Comparison of ENCODE assay signal across 30 cellular contexts in genomic region chr4:74692973-74693372, GRCh38.
A peak's percentile ranks its signal among the peaks of the same experiment; 100 is the strongest.
DNase-seq lines count a peak whose midpoint lies in the region; FAIRE-seq and TF ChIP-seq lines count a peak whose summit lies in the region.
"Had no signal": no experiment of that assay in that cellular context is flagged by ENCODE, and none has a peak within 500 bp of the region (broad histone marks: within the 10 kb centered on the region; RNA-seq: fewer than 3 reads in every experiment).

No MANE protein-coding gene starts in this region.

- H2AK5ac ChIP-seq in H1 (ENCODE audit: low read depth, low read length): no peak overlapping the region

- no peak overlapping the region for H3K14ac ChIP-seq in H1 (ENCODE audit: insufficient read length)

- no peaks in the 10 kb centered on the region for H3K79me2 ChIP-seq in H1 (ENCODE audit: control insufficient read depth in 1 of 2, insufficient read depth in 2 of 2, low read length in 2 of 2)
- no peaks in the 10 kb centered on the region for H3K79me2 ChIP-seq in smooth muscle cell (ENCODE audit: low read depth)

- H3K4me3 ChIP-seq in H1 (ENCODE audit: extremely low read depth in 1 of 4, insufficient read depth in 2 of 4, low read depth in 3 of 4, low read length in 4 of 4) (no peak overlapping the region), smooth muscle cell (no peak overlapping the region), suprapubic skin (no peak overlapping the region)
- H3K4me3 ChIP-seq: adrenal gland, cardiac muscle cell, colonic mucosa, gastrocnemius medialis, HAP-1, K562, right lobe of liver, testis had no signal

- CTCF ChIA-PET in H1 (lab: Charles Lee; ENCODE audit: partially characterized antibody): interaction anchor here (1.0 to 3.6 kb wide), 3 partner anchors 12 to 17 kb away, joined by 4 to 10 read pairs (median 5); no protein-coding TSS in a partner anchor

- H3K27ac ChIP-seq in H1 (ENCODE audit: low read depth, low read length) (no peak overlapping the region), smooth muscle cell (ENCODE audit: low read depth) (no peak overlapping the region), suprapubic skin (no peak overlapping the region)
- H3K27ac ChIP-seq: adrenal gland, cardiac muscle cell, colonic mucosa, gastrocnemius medialis, right lobe of liver, testis had no signal

- H3K4me1 ChIP-seq in H1 (replicated peaks in 1 of 4; ENCODE audit: control insufficient read depth in 3 of 4, insufficient read depth in 4 of 4, low read length in 3 of 4) (peaks cover 0 to 2% (median 0%) of the 10 kb centered on the region in 4 experiments; a peak in 1 of 7 replicates), smooth muscle cell (ENCODE audit: low read depth) (no peaks in the 10 kb centered on the region), suprapubic skin (no peaks in the 10 kb centered on the region)
- H3K4me1 ChIP-seq: adrenal gland, colonic mucosa, gastrocnemius medialis, HAP-1, right lobe of liver, testis had no signal

- H2BK20ac ChIP-seq in H1 (ENCODE audit: low read length): no peak overlapping the region

- H3K9me3 ChIP-seq in H1 (ENCODE audit: insufficient read depth in 2 of 2, low read depth in 1 of 2, low read length in 1 of 2) (no peaks in the 10 kb centered on the region), smooth muscle cell (replicated peaks; ENCODE audit: low read depth) (no peaks in the 10 kb centered on the region), suprapubic skin (no peaks in the 10 kb centered on the region)
- H3K9me3 ChIP-seq: adrenal gland, colonic mucosa, gastrocnemius medialis, HAP-1, right lobe of liver, testis had no signal

- H2BK120ac ChIP-seq in H1 (replicated peaks; ENCODE audit: low read depth, low read length): no peak overlapping the region

- no peak overlapping the region for H4K5ac ChIP-seq in H1 (ENCODE audit: insufficient read length, low read depth, low read length)

- no peak overlapping the region for H2BK15ac ChIP-seq in H1 (ENCODE audit: low read length)

- no peak for TF ChIP-seq CTCF in H1 (IDR thresholded peaks at IDR 0.05; ENCODE audit: control extremely low read depth in 1 of 3, insufficient read depth in 1 of 3, low read depth in 1 of 3, low read length in 3 of 3)
- no peak for TF ChIP-seq CTCF in smooth muscle cell (IDR thresholded peaks at IDR 0.05; ENCODE audit: borderline replicate concordance, insufficient read depth, poor library complexity, severe bottlenecking)
- TF ChIP-seq CTCF in suprapubic skin (IDR thresholded peaks at IDR 0.05): no peak

- H3K23ac ChIP-seq in H1 (ENCODE audit: insufficient read length): no peak overlapping the region

- H4K8ac ChIP-seq in H1 (ENCODE audit: extremely low read depth, insufficient read depth, low read length): no peak overlapping the region

- TF ChIP-seq POLR2A in H1 (IDR thresholded peaks at IDR 0.05; ENCODE audit: control extremely low read depth in 1 of 2, low read depth in 2 of 2, low read length in 2 of 2): no peak
- no peak for TF ChIP-seq POLR2A in suprapubic skin (IDR thresholded peaks at IDR 0.05)

- 67% methylated on average over 4 of the region's 4 CpGs; no CpG with 5 or more reads in 1 of the 2 experiments for WGBS in H1 (ENCODE audit: extremely low coverage in 1 of 2, insufficient coverage in 1 of 2, insufficient read length in 1 of 2, insufficient replicate concordance in 2 of 2, low coverage in 1 of 2, low lambda C conversion rate in 2 of 2, missing lambda C conversion rate in 1 of 2), 2 experiments
- WGBS in smooth muscle cell (ENCODE audit: low lambda C conversion rate): 10% methylated on average over 4 of the region's 4 CpGs
- 15% methylated on average over 4 of the region's 4 CpGs for WGBS in suprapubic skin

- H2BK5ac ChIP-seq in H1 (ENCODE audit: low read depth, low read length): no peak overlapping the region

- H4K20me1 ChIP-seq in H1 (replicated peaks in 1 of 2; ENCODE audit: control insufficient read depth in 1 of 2, insufficient read depth in 2 of 2, low read length in 2 of 2) (no peaks in the 10 kb centered on the region), smooth muscle cell (ENCODE audit: low read depth) (no peaks in the 10 kb centered on the region)

- POLR2A ChIA-PET in H1 (lab: Charles Lee; ENCODE audit: partially characterized antibody): no interaction called here

- no peak for TF ChIP-seq EP300 in H1 (IDR thresholded peaks at IDR 0.05; ENCODE audit: borderline replicate concordance in 1 of 2, low read depth in 2 of 2, low read length in 2 of 2)
- no peak for TF ChIP-seq EP300 in suprapubic skin (IDR thresholded peaks at IDR 0.05)

- no peak for FAIRE-seq in H1 (lab: Jason Lieb, UNC)
- FAIRE-seq: A204.1, GM18507, K562 had no signal

- H3F3A ChIP-seq in smooth muscle cell (ENCODE audit: low read depth): no peaks in the 10 kb centered on the region

- H3K9ac ChIP-seq in H1 (replicated peaks in 1 of 4; ENCODE audit: extremely low read depth in 1 of 4, low read depth in 3 of 4, low read length in 3 of 4): no peak overlapping the region
- no peak overlapping the region for H3K9ac ChIP-seq in smooth muscle cell (ENCODE audit: low read depth)

- no peak overlapping the region for H3K4me2 ChIP-seq in H1 (ENCODE audit: insufficient read depth in 1 of 2, low read depth in 2 of 2, low read length in 2 of 2)
- no peak overlapping the region for H3K4me2 ChIP-seq in smooth muscle cell

- H3K79me1 ChIP-seq in H1 (ENCODE audit: low read depth, low read length): no peaks in the 10 kb centered on the region

- no peaks in the 10 kb centered on the region for H3K23me2 ChIP-seq in H1 (ENCODE audit: low read depth, low read length)

- H2BK12ac ChIP-seq in H1 (ENCODE audit: low read depth, low read length): no peak overlapping the region

- no peak overlapping the region for H3K4ac ChIP-seq in H1 (replicated peaks; ENCODE audit: insufficient read length, low read depth, low read length)

- no peak for TF ChIP-seq RAD21 in H1 (IDR thresholded peaks at IDR 0.05 in 1 of 2, conservative IDR thresholded peaks at IDR 0.05 in 1 of 2; ENCODE audit: low read depth in 2 of 2, low read length in 2 of 2)

- H3K56ac ChIP-seq in H1 (replicated peaks; ENCODE audit: insufficient read length, low read depth, low read length): no peak overlapping the region

- no peak overlapping the region for H3K18ac ChIP-seq in H1 (ENCODE audit: extremely low read depth, low read length)

- no peaks in the 10 kb centered on the region for H3K27me3 ChIP-seq in H1 (replicated peaks in 1 of 4; ENCODE audit: control insufficient read depth in 3 of 4, extremely low read depth in 1 of 4, insufficient read depth in 3 of 4, low read length in 3 of 4)
- H3K27me3 ChIP-seq in smooth muscle cell (ENCODE audit: low read depth): no peaks in the 10 kb centered on the region
- no peaks in the 10 kb centered on the region for H3K27me3 ChIP-seq in suprapubic skin
- H3K27me3 ChIP-seq: adrenal gland, cardiac muscle cell, colonic mucosa, gastrocnemius medialis, right lobe of liver, testis had no signal

- H3K36me3 ChIP-seq in H1 (ENCODE audit: control insufficient read depth in 2 of 4, insufficient read depth in 4 of 4, low read length in 3 of 4): no peaks in the 10 kb centered on the region
- no peaks in the 10 kb centered on the region for H3K36me3 ChIP-seq in smooth muscle cell (ENCODE audit: low read depth)
- H3K36me3 ChIP-seq in suprapubic skin: no peaks in the 10 kb centered on the region
- H3K36me3 ChIP-seq: adrenal gland, cardiac muscle cell, colonic mucosa, gastrocnemius medialis, HAP-1, right lobe of liver had no signal

- 0 out of 2 replicates have a peak overlapping the region, but pooled peaks have one; percentile 5 for H2AFZ ChIP-seq in H1 (ENCODE audit: low read length)
- peak overlapping the region; percentile 75 for H2AFZ ChIP-seq in smooth muscle cell (ENCODE audit: low read depth)

- no peak overlapping the region for H4K91ac ChIP-seq in H1 (replicated peaks; ENCODE audit: insufficient read length, low read length)

- DNase-seq in AG08396 (ENCODE audit: low spot score) (peak; percentile 27), H1 (ENCODE audit: low read depth in 1 of 2, low spot score in 2 of 2) (no peak), mucosa of gallbladder (ENCODE audit: low spot score) (peak; percentile 17), smooth muscle cell (lab: John Stamatoyannopoulos, UW; ENCODE audit: unreplicated experiment) (no peak), RKO (ENCODE audit: low spot score) (no peak), NCI-H1417 treated with DMSO at 0.1 percent for 48 hours (lab: John Stamatoyannopoulos, UW) (no peak), suprapubic skin (ENCODE audit: low spot score in 2 of 2) (no peak)
- DNase-seq in activated CD4-positive, alpha-beta T cell treated with anti-CD3 and anti-CD28 coated beads, Interleukin-2, amount 50 U/mL, for 4 hours: no peak
- DNase-seq: activated CD4-positive, alpha-beta T cell treated with anti-CD3 and anti-CD28 coated beads, Interleukin-2, amount 50 U/mL, for 48 hours; activated CD4-positive, CD25-positive, alpha-beta regulatory T cell; activated naive CD4-positive, alpha-beta T cell treated with anti-CD3 and anti-CD28 coated beads for 36 hours; adrenal gland; CD8-positive, alpha-beta memory T cell; colonic mucosa; effector memory CD8-positive, alpha-beta T cell; gastrocnemius medialis; GDM1; left ventricle myocardium superior; NCI-H1436; NCI-H82; right lobe of liver; stimulated activated CD4-positive, alpha-beta T cell treated with anti-CD3 and anti-CD28 coated beads, Interleukin-4, amount 100 ng/mL, for 4 hours; stimulated activated naive B cell treated with anti-CD40 and anti-IgM and Interleukin-4, amounts not matched to agents 10 μg/mL and 1 μg/mL and 100 μg/mL, for 72 hours; T-helper 1 cell; testis had no signal

TF ChIP-seq in H1, 55 proteins besides CTCF, POLR2A, EP300 and RAD21 (continues in another document):
- TF ChIP-seq ZNF274 (IDR thresholded peaks at IDR 0.05; ENCODE audit: borderline replicate concordance, extremely low read depth, low read length) (no peak), RFX5 (IDR thresholded peaks at IDR 0.05; ENCODE audit: borderline replicate concordance, low read depth, low read length) (no peak), GTF2F1 (IDR thresholded peaks at IDR 0.05; ENCODE audit: borderline replicate concordance, low read depth, low read length) (no peak), CTBP2 (IDR thresholded peaks at IDR 0.05; ENCODE audit: borderline replicate concordance, insufficient read depth, insufficient read length, low read length) (no peak), CHD1 (IDR thresholded peaks at IDR 0.05; ENCODE audit: low read depth, low read length) (no peak), SP2 (IDR thresholded peaks at IDR 0.05; ENCODE audit: low read length) (no peak), USF2 (IDR thresholded peaks at IDR 0.05; ENCODE audit: low read length) (no peak), SAP30 (IDR thresholded peaks at IDR 0.05; ENCODE audit: insufficient read depth, insufficient replicate concordance, low read length) (no peak), HDAC6 (IDR thresholded peaks at IDR 0.05; ENCODE audit: low read depth, low read length) (no peak)

Comparison
In these comparisons a context has a peak if more than half of its experiments do, and no peak if none do; other contexts are left out.
1. DNase-seq: peak in AG08396 (single experiment) and mucosa of gallbladder (single experiment); none in H1 (0 of 2), smooth muscle cell (single experiment), activated CD4-positive, alpha-beta T cell treated with anti-CD3 and anti-CD28 coated beads, Interleukin-2, amount 50 U/mL, for 4 hours (0 of 2), RKO (single experiment), NCI-H1417 treated with DMSO at 0.1 percent for 48 hours (single experiment) and suprapubic skin (0 of 2).